In the genomic region with DNA sequence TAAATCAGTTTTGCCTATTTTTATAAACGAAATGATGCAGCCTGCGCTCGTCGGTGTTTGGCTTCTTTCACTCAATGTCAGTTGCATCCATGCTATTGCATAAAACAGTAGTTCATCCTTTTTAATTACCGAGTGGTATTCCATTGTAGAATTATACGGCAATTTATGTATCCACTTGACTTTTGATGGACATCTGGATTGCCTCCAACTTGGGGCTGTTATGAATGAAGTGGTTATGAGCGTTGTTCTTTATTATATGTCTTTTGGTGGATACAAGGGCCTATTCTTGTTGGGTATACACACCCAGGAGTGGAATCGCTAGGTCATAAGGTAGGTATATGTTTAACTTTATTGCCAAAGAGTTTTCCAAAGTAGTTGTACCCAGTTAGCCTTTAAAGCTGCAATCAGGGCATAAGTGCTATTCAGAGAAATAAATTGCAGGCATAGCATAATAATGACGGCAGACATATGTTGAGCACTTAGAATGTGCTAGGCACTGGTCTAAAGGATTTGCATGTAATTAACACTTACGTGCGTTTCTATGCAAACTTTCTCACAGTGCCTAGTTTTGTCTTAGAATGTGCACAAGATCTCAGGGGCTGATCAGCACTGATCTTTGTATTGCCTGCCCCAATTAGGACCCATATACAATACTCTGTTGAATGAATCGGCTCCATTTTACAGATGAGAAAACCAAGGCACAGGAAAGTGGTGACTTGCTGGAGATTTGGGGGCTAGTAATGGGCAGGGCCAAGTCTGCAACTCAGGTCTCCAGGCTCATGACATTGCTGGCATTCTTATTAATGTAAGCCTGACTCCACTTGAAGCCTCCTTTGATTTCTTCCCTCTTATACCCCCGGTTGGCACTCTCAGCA, we compare ENCODE assay signal across 28 cellular contexts.
DNase-seq lines count a peak whose midpoint lies in the region; ATAC-seq, FAIRE-seq and TF ChIP-seq lines count a peak whose summit lies in the region.
"Had no signal": no experiment of that assay in that cellular context is flagged by ENCODE, and none has a peak within 500 bp of the region (broad histone marks: within the 10 kb centered on the region; RNA-seq: fewer than 3 reads in every experiment).

No MANE protein-coding gene starts in this region.

- no peak overlapping the region; the same call in 1 of the 2 replicates for H3K18ac ChIP-seq in H1 (ENCODE audit: extremely low read depth, low read length)

- no peaks in the 10 kb centered on the region for H4K20me1 ChIP-seq in H1 (replicated peaks in 1 of 2; ENCODE audit: control insufficient read depth in 1 of 2, insufficient read depth in 2 of 2, low read length in 2 of 2)

- no peak overlapping the region for H2BK15ac ChIP-seq in H1 (ENCODE audit: low read length)

- H3K23ac ChIP-seq in H1 (ENCODE audit: insufficient read length) = no peak overlapping the region

- no peak overlapping the region for H2AK5ac ChIP-seq in H1 (ENCODE audit: low read depth, low read length)

- H3K79me2 ChIP-seq in H1 (ENCODE audit: control insufficient read depth in 1 of 2, insufficient read depth in 2 of 2, low read length in 2 of 2) = no peaks in the 10 kb centered on the region

- no peaks in the 10 kb centered on the region for H3K4me1 Mint-ChIP-seq in activated naive CD4-positive, alpha-beta T cell treated with anti-CD3 and anti-CD28 coated beads, Interleukin-2, amount 50 U/mL, for 24 hours
- H3K4me1 Mint-ChIP-seq in activated naive CD4-positive, alpha-beta T cell treated with anti-CD3 and anti-CD28 coated beads for 36 hours (ENCODE audit: low read depth) = peaks cover 3% of the 10 kb centered on the region
- H3K4me1 Mint-ChIP-seq in type B pancreatic cell (ENCODE audit: unreplicated experiment) = peaks cover 7% of the 10 kb centered on the region
- H3K4me1 Mint-ChIP-seq in natural killer cell treated with Interleukin-12 subunit alpha and Interleukin-12 subunit beta and Interleukin-15 and Interleukin-18, amount 100 ng/mL, for 72 hours (ENCODE audit: low read depth in 2 of 2) = no peaks in the 10 kb centered on the region

- TF ChIP-seq POLR2A in H1 (IDR thresholded peaks at IDR 0.05; ENCODE audit: control extremely low read depth in 1 of 2, low read depth in 2 of 2, low read length in 2 of 2) = no peak

- no peaks in the 10 kb centered on the region for H3K9me3 ChIP-seq in H1 (ENCODE audit: insufficient read depth in 2 of 2, low read depth in 1 of 2, low read length in 1 of 2)

- intact Hi-C loops in activated naive CD4-positive, alpha-beta T cell treated with anti-CD3 and anti-CD28 coated beads for 36 hours (cut with micrococcal nuclease) = no loop called here

- H3K4ac ChIP-seq in H1 (replicated peaks; ENCODE audit: insufficient read length, low read depth, low read length) = no peak overlapping the region

- no peaks in the 10 kb centered on the region for H3K79me1 ChIP-seq in H1 (ENCODE audit: low read depth, low read length)

- no peak overlapping the region for H2AFZ ChIP-seq in H1 (ENCODE audit: low read length)

- 88% methylated on average over 13 of the region's 13 CpGs; no CpG with 5 or more reads in 1 of the 2 experiments for WGBS in H1 (ENCODE audit: extremely low coverage in 1 of 2, insufficient coverage in 1 of 2, insufficient read length in 1 of 2, insufficient replicate concordance in 2 of 2, low coverage in 1 of 2, low lambda C conversion rate in 2 of 2, missing lambda C conversion rate in 1 of 2), 2 experiments

- no peak overlapping the region for H3K14ac ChIP-seq in H1 (ENCODE audit: insufficient read length)

- H4K5ac ChIP-seq in H1 (ENCODE audit: insufficient read length, low read depth, low read length) = no peak overlapping the region

- no peak for DNase-seq in activated naive CD4-positive, alpha-beta T cell treated with anti-CD3 and anti-CD28 coated beads for 36 hours
- DNase-seq in NCI-H526 treated with DMSO at 0.1 percent for 48 hours (lab: John Stamatoyannopoulos, UW) (peak; percentile 35), H1 (ENCODE audit: low read depth in 1 of 2, low spot score in 2 of 2) (no peak), type B pancreatic cell (ENCODE audit: extremely low spot score, unreplicated experiment) (no peak), KBM-7 (no peak)
- DNase-seq in natural killer cell treated with Interleukin-12 subunit alpha and Interleukin-12 subunit beta and Interleukin-15 and Interleukin-18, amount 100 ng/mL, for 72 hours (ENCODE audit: low spot score) = no peak
- DNase-seq in stimulated activated naive CD8-positive, alpha-beta T cell treated with anti-CD3 and anti-CD28 coated beads, Interleukin-15, Interleukin-2, amounts not matched to agents 100 U/mL and 50 U/mL, for 24 hours = no peak
- DNase-seq: activated CD4-positive, alpha-beta T cell treated with anti-CD3 and anti-CD28 coated beads for 48 hours; activated effector memory CD4-positive, alpha-beta T cell treated with anti-CD3 and anti-CD28 coated beads, Interleukin-2, amount 50 U/mL, for 16 hours; activated naive CD8-positive, alpha-beta T cell treated with anti-CD3 and anti-CD28 coated beads, Interleukin-2, amount 10 ng/mL, durations not matched to agents 7 days and 5 days; CD4-positive, alpha-beta T cell; esophagus squamous epithelium; foreskin keratinocyte; heart left ventricle; midbrain; naive thymus-derived CD4-positive, alpha-beta T cell; NCI-H187 treated with DMSO at 0.1 percent for 48 hours; NCI-H774; SIG-M5; stimulated activated CD4-positive, alpha-beta T cell treated with anti-CD3 and anti-CD28 coated beads, Interleukin-4, amount 100 ng/mL, for 24 hours; T-helper 9 cell; tibial artery had no signal

- H3K36me3 Mint-ChIP-seq in activated naive CD4-positive, alpha-beta T cell treated with anti-CD3 and anti-CD28 coated beads, Interleukin-2, amount 50 U/mL, for 24 hours = no peaks in the 10 kb centered on the region
- no peaks in the 10 kb centered on the region for H3K36me3 Mint-ChIP-seq in activated naive CD4-positive, alpha-beta T cell treated with anti-CD3 and anti-CD28 coated beads for 36 hours (ENCODE audit: low read depth)
- no peaks in the 10 kb centered on the region for H3K36me3 Mint-ChIP-seq in type B pancreatic cell
- no peaks in the 10 kb centered on the region for H3K36me3 Mint-ChIP-seq in natural killer cell treated with Interleukin-12 subunit alpha and Interleukin-12 subunit beta and Interleukin-15 and Interleukin-18, amount 100 ng/mL, for 72 hours
- H3K36me3 Mint-ChIP-seq: activated naive CD8-positive, alpha-beta T cell treated with anti-CD3 and anti-CD28 coated beads, Interleukin-2, amount 10 ng/mL, durations not matched to agents 7 days and 5 days; naive thymus-derived CD4-positive, alpha-beta T cell had no signal

- POLR2A ChIA-PET in H1 (lab: Charles Lee; ENCODE audit: partially characterized antibody) = no interaction called here

- TF ChIP-seq RAD21 in H1 (IDR thresholded peaks at IDR 0.05 in 1 of 2, conservative IDR thresholded peaks at IDR 0.05 in 1 of 2; ENCODE audit: low read depth in 2 of 2, low read length in 2 of 2) = no peak

- peaks cover 3 to 11% (median 8%) of the 10 kb centered on the region in 4 experiments for H3K4me1 ChIP-seq in H1 (replicated peaks in 1 of 4; ENCODE audit: control insufficient read depth in 3 of 4, insufficient read depth in 4 of 4, low read length in 3 of 4)
- H3K4me1 ChIP-seq: foreskin keratinocyte had no signal

- ATAC-seq in natural killer cell treated with Interleukin-12 subunit alpha and Interleukin-12 subunit beta and Interleukin-15 and Interleukin-18, amount 100 ng/mL, for 72 hours = no peak
- ATAC-seq in stimulated activated naive CD8-positive, alpha-beta T cell treated with anti-CD3 and anti-CD28 coated beads, Interleukin-15, Interleukin-2, amounts not matched to agents 100 U/mL and 50 U/mL, for 24 hours = no peak
- ATAC-seq: foreskin keratinocyte; HCT116; heart left ventricle; naive thymus-derived CD4-positive, alpha-beta T cell had no signal

- peaks cover 0 to 3% (median 1%) of the 10 kb centered on the region in 4 experiments; a peak in 4 of 7 replicates for H3K27me3 ChIP-seq in H1 (replicated peaks in 1 of 4; ENCODE audit: control insufficient read depth in 3 of 4, extremely low read depth in 1 of 4, insufficient read depth in 3 of 4, low read length in 3 of 4)
- H3K27me3 ChIP-seq: ascending aorta, tibial artery had no signal

- no peak overlapping the region for H3K9ac ChIP-seq in H1 (replicated peaks in 1 of 4; ENCODE audit: extremely low read depth in 1 of 4, low read depth in 3 of 4, low read length in 3 of 4)

- H3K23me2 ChIP-seq in H1 (ENCODE audit: low read depth, low read length) = peaks cover 2% of the 10 kb centered on the region; the same call in 1 of the 2 replicates

- no peak overlapping the region for H4K91ac ChIP-seq in H1 (replicated peaks; ENCODE audit: insufficient read length, low read length)

- peak overlapping the region in 1 of 2 experiments; percentile 81; a peak in 1 of 4 replicates for H3K4me2 ChIP-seq in H1 (ENCODE audit: insufficient read depth in 1 of 2, low read depth in 2 of 2, low read length in 2 of 2)

- H2BK20ac ChIP-seq in H1 (ENCODE audit: low read length) = no peak overlapping the region

- no peaks in the 10 kb centered on the region for H3K9me3 Mint-ChIP-seq in activated naive CD4-positive, alpha-beta T cell treated with anti-CD3 and anti-CD28 coated beads, Interleukin-2, amount 50 U/mL, for 24 hours
- no peaks in the 10 kb centered on the region for H3K9me3 Mint-ChIP-seq in activated naive CD4-positive, alpha-beta T cell treated with anti-CD3 and anti-CD28 coated beads for 36 hours
- H3K9me3 Mint-ChIP-seq in type B pancreatic cell = peaks cover 5% of the 10 kb centered on the region
- H3K9me3 Mint-ChIP-seq in natural killer cell treated with Interleukin-12 subunit alpha and Interleukin-12 subunit beta and Interleukin-15 and Interleukin-18, amount 100 ng/mL, for 72 hours = no peaks in the 10 kb centered on the region
- H3K9me3 Mint-ChIP-seq: activated naive CD8-positive, alpha-beta T cell treated with anti-CD3 and anti-CD28 coated beads, Interleukin-2, amount 10 ng/mL, durations not matched to agents 7 days and 5 days; CD4-positive, alpha-beta T cell; dendritic cell treated with granulocyte-macrophage colony-stimulating factor and Interleukin-4, amounts not matched to agents 40 ng/mL and 50 ng/mL, for 4 days had no signal

- H3K4me3 ChIP-seq in H1 (ENCODE audit: extremely low read depth in 1 of 4, insufficient read depth in 2 of 4, low read depth in 3 of 4, low read length in 4 of 4) = no peak overlapping the region
- H3K4me3 ChIP-seq: ascending aorta, esophagus squamous epithelium, heart left ventricle, tibial artery had no signal

- no peak overlapping the region for H2BK120ac ChIP-seq in H1 (replicated peaks; ENCODE audit: low read depth, low read length)

- in situ Hi-C loops in KBM-7 (cut with MboI; ENCODE audit: low pct_unique_long_range_greater_than_20kb, low sequenced_read_pairs) = no loop called here

- no peak overlapping the region for H4K8ac ChIP-seq in H1 (ENCODE audit: extremely low read depth, insufficient read depth, low read length)

- CTCF ChIA-PET in activated naive CD4-positive, alpha-beta T cell treated with anti-CD3 and anti-CD28 coated beads for 36 hours (lab: Charles Lee) = no interaction called here
- CTCF ChIA-PET in H1 (lab: Charles Lee; ENCODE audit: partially characterized antibody) = interaction anchor here (1.5 kb wide), 1 partner anchor 39 kb away, joined by 6 read pairs; no protein-coding TSS in a partner anchor

- no peak for TF ChIP-seq CTCF in H1 (IDR thresholded peaks at IDR 0.05; ENCODE audit: control extremely low read depth in 1 of 3, insufficient read depth in 1 of 3, low read depth in 1 of 3, low read length in 3 of 3)
- TF ChIP-seq CTCF in type B pancreatic cell (conservative IDR thresholded peaks at IDR 0.05) = no peak

- peak overlapping the region; percentile 19 for H3K4me3 Mint-ChIP-seq in activated naive CD4-positive, alpha-beta T cell treated with anti-CD3 and anti-CD28 coated beads, Interleukin-2, amount 50 U/mL, for 24 hours
- no peak overlapping the region for H3K4me3 Mint-ChIP-seq in activated naive CD4-positive, alpha-beta T cell treated with anti-CD3 and anti-CD28 coated beads for 36 hours
- peak overlapping the region; percentile 29 for H3K4me3 Mint-ChIP-seq in type B pancreatic cell
- H3K4me3 Mint-ChIP-seq in natural killer cell treated with Interleukin-12 subunit alpha and Interleukin-12 subunit beta and Interleukin-15 and Interleukin-18, amount 100 ng/mL, for 72 hours = no peak overlapping the region
- H3K4me3 Mint-ChIP-seq: activated naive CD8-positive, alpha-beta T cell treated with anti-CD3 and anti-CD28 coated beads, Interleukin-2, amount 10 ng/mL, durations not matched to agents 7 days and 5 days; CD4-positive, alpha-beta T cell; dendritic cell treated with granulocyte-macrophage colony-stimulating factor and Interleukin-4, amounts not matched to agents 40 ng/mL and 50 ng/mL, for 4 days had no signal

- H2BK12ac ChIP-seq in H1 (ENCODE audit: low read depth, low read length) = no peak overlapping the region

- no peak overlapping the region for H2BK5ac ChIP-seq in H1 (ENCODE audit: low read depth, low read length)

- H3K56ac ChIP-seq in H1 (replicated peaks; ENCODE audit: insufficient read length, low read depth, low read length) = no peak overlapping the region

- no peaks in the 10 kb centered on the region for H3K36me3 ChIP-seq in H1 (ENCODE audit: control insufficient read depth in 2 of 4, insufficient read depth in 4 of 4, low read length in 3 of 4)
- H3K36me3 ChIP-seq: ascending aorta, esophagus squamous epithelium, heart left ventricle, tibial artery had no signal

- no peak overlapping the region for H3K27ac ChIP-seq in H1 (ENCODE audit: low read depth, low read length)
- H3K27ac ChIP-seq: foreskin keratinocyte, VCaP had no signal

- H3K27me3 Mint-ChIP-seq in activated naive CD4-positive, alpha-beta T cell treated with anti-CD3 and anti-CD28 coated beads, Interleukin-2, amount 50 U/mL, for 24 hours = peaks cover 6% of the 10 kb centered on the region
- no peaks in the 10 kb centered on the region for H3K27me3 Mint-ChIP-seq in activated naive CD4-positive, alpha-beta T cell treated with anti-CD3 and anti-CD28 coated beads for 36 hours (ENCODE audit: low read depth)
- no peaks in the 10 kb centered on the region for H3K27me3 Mint-ChIP-seq in type B pancreatic cell
- H3K27me3 Mint-ChIP-seq in natural killer cell treated with Interleukin-12 subunit alpha and Interleukin-12 subunit beta and Interleukin-15 and Interleukin-18, amount 100 ng/mL, for 72 hours = peaks cover 43 to 44% of the 10 kb centered on the region in 2 donors

- FAIRE-seq in H1 (lab: Jason Lieb, UNC) = no peak
- FAIRE-seq: keratinocyte had no signal

- TF ChIP-seq EP300 in H1 (IDR thresholded peaks at IDR 0.05; ENCODE audit: borderline replicate concordance in 1 of 2, low read depth in 2 of 2, low read length in 2 of 2) = no peak

- H3K27ac Mint-ChIP-seq in activated naive CD4-positive, alpha-beta T cell treated with anti-CD3 and anti-CD28 coated beads, Interleukin-2, amount 50 U/mL, for 24 hours = no peak overlapping the region
- no peak overlapping the region for H3K27ac Mint-ChIP-seq in activated naive CD4-positive, alpha-beta T cell treated with anti-CD3 and anti-CD28 coated beads for 36 hours
- H3K27ac Mint-ChIP-seq in type B pancreatic cell = no peak overlapping the region
- H3K27ac Mint-ChIP-seq in natural killer cell treated with Interleukin-12 subunit alpha and Interleukin-12 subunit beta and Interleukin-15 and Interleukin-18, amount 100 ng/mL, for 72 hours = no peak overlapping the region
- H3K27ac Mint-ChIP-seq: activated naive CD8-positive, alpha-beta T cell treated with anti-CD3 and anti-CD28 coated beads, Interleukin-2, amount 10 ng/mL, durations not matched to agents 7 days and 5 days; CD4-positive, alpha-beta T cell; dendritic cell treated with granulocyte-macrophage colony-stimulating factor and Interleukin-4, amounts not matched to agents 40 ng/mL and 50 ng/mL, for 4 days; naive thymus-derived CD4-positive, alpha-beta T cell had no signal

Comparison
In these comparisons a context has a peak if more than half of its experiments do, and no peak if none do; other contexts are left out.
1. H3K4me3 Mint-ChIP-seq: peak in activated naive CD4-positive, alpha-beta T cell treated with anti-CD3 and anti-CD28 coated beads, Interleukin-2, amount 50 U/mL, for 24 hours (single experiment) and type B pancreatic cell (single experiment); none in activated naive CD4-positive, alpha-beta T cell treated with anti-CD3 and anti-CD28 coated beads for 36 hours (single experiment) and natural killer cell treated with Interleukin-12 subunit alpha and Interleukin-12 subunit beta and Interleukin-15 and Interleukin-18, amount 100 ng/mL, for 72 hours (single experiment).